ENCODE assay signal across 15 cellular contexts in genomic region chr5:10457682-10458574, GRCh38. TPM values are rescaled to one million over a fixed set of nuclear protein-coding genes. Genes with fewer than 3 reads are reported as not detected.
DNase-seq lines count a peak whose midpoint lies in the region; ATAC-seq and TF ChIP-seq lines count a peak whose summit lies in the region.
"Had no signal": no experiment of that assay in that cellular context is flagged by ENCODE, and none has a peak within 500 bp of the region (broad histone marks: within the 10 kb centered on the region; RNA-seq: fewer than 3 reads in every experiment).

No MANE protein-coding gene starts in this region.

- H3K36me3 ChIP-seq in upper lobe of left lung = no peaks in the 10 kb centered on the region
- H3K36me3 ChIP-seq: pancreas, thyroid gland had no signal

- DNase-seq in activated CD8-positive, alpha-beta T cell treated with anti-CD3 and anti-CD28 coated beads, Interleukin-2, amount 10 ng/mL, durations not matched to agents 7 days and 5 days = no peak
- no peak for DNase-seq in activated CD8-positive, alpha-beta T cell treated with anti-CD3 and anti-CD28 coated beads for 36 hours
- DNase-seq in islet precursor cell (peak; percentile 80), upper lobe of left lung (no peak), AG08395 (ENCODE audit: low spot score) (no peak), C1 segment of cervical spinal cord (lab: John Stamatoyannopoulos, UW) (no peak), cerebellar nuclear complex (lab: John Stamatoyannopoulos, UW) (no peak)
- DNase-seq: activated CD4-positive, alpha-beta T cell treated with anti-CD3 and anti-CD28 coated beads, Interleukin-2, amount 50 U/mL, for 1 hour; immature natural killer cell; NCI-H1436; pancreas; SHP77 treated with DMSO at 0.1 percent for 48 hours; thyroid gland had no signal

- no peak overlapping the region for H3K4me3 Mint-ChIP-seq in activated CD8-positive, alpha-beta T cell treated with anti-CD3 and anti-CD28 coated beads, Interleukin-2, amount 10 ng/mL, durations not matched to agents 7 days and 5 days
- no peak overlapping the region for H3K4me3 Mint-ChIP-seq in activated CD8-positive, alpha-beta T cell treated with anti-CD3 and anti-CD28 coated beads for 36 hours
- H3K4me3 Mint-ChIP-seq: activated naive CD4-positive, alpha-beta T cell treated with anti-CD3 and anti-CD28 coated beads, Interleukin-2, amount 50 U/mL, for 24 hours; immature natural killer cell had no signal

- TF ChIP-seq CTCF in activated CD8-positive, alpha-beta T cell treated with anti-CD3 and anti-CD28 coated beads for 36 hours (IDR thresholded peaks at IDR 0.05) = no peak
- TF ChIP-seq CTCF in VCaP (conservative IDR thresholded peaks at IDR 0.05) (peak; percentile 50), upper lobe of left lung (IDR thresholded peaks at IDR 0.05) (no peak)

- peaks cover 24 to 42% (median 34%) of the 10 kb centered on the region in 4 donors for H3K4me1 ChIP-seq in upper lobe of left lung
- H3K4me1 ChIP-seq: pancreas had no signal

- no peaks in the 10 kb centered on the region for H3K9me3 Mint-ChIP-seq in activated CD8-positive, alpha-beta T cell treated with anti-CD3 and anti-CD28 coated beads, Interleukin-2, amount 10 ng/mL, durations not matched to agents 7 days and 5 days (ENCODE audit: insufficient read depth)
- H3K9me3 Mint-ChIP-seq in activated CD8-positive, alpha-beta T cell treated with anti-CD3 and anti-CD28 coated beads for 36 hours = no peaks in the 10 kb centered on the region
- H3K9me3 Mint-ChIP-seq: activated naive CD4-positive, alpha-beta T cell treated with anti-CD3 and anti-CD28 coated beads, Interleukin-2, amount 50 U/mL, for 24 hours; immature natural killer cell had no signal

- WGBS in upper lobe of left lung, 2 donors = 65 to 67% methylated on average over 18 to 22 of the region's 23 CpGs

- H3K27me3 ChIP-seq in upper lobe of left lung = no peaks in the 10 kb centered on the region
- H3K27me3 ChIP-seq: pancreas, thyroid gland had no signal

- no peaks in the 10 kb centered on the region for H3K27me3 Mint-ChIP-seq in activated CD8-positive, alpha-beta T cell treated with anti-CD3 and anti-CD28 coated beads, Interleukin-2, amount 10 ng/mL, durations not matched to agents 7 days and 5 days (ENCODE audit: low read depth)
- H3K27me3 Mint-ChIP-seq in activated CD8-positive, alpha-beta T cell treated with anti-CD3 and anti-CD28 coated beads for 36 hours = no peaks in the 10 kb centered on the region
- H3K27me3 Mint-ChIP-seq: activated naive CD4-positive, alpha-beta T cell treated with anti-CD3 and anti-CD28 coated beads, Interleukin-2, amount 50 U/mL, for 24 hours had no signal

- H3K27ac Mint-ChIP-seq in activated CD8-positive, alpha-beta T cell treated with anti-CD3 and anti-CD28 coated beads, Interleukin-2, amount 10 ng/mL, durations not matched to agents 7 days and 5 days = peak overlapping the region; percentile 43
- H3K27ac Mint-ChIP-seq in activated CD8-positive, alpha-beta T cell treated with anti-CD3 and anti-CD28 coated beads for 36 hours = no peak overlapping the region
- H3K27ac Mint-ChIP-seq: activated naive CD4-positive, alpha-beta T cell treated with anti-CD3 and anti-CD28 coated beads, Interleukin-2, amount 50 U/mL, for 24 hours had no signal

- peak overlapping the region; percentile 75 for H3K27ac ChIP-seq in VCaP
- H3K27ac ChIP-seq in upper lobe of left lung = peak overlapping the region in 2 of 4 donors; percentile 24 to 64
- H3K27ac ChIP-seq: pancreas, thyroid gland had no signal

- H3K4me3 ChIP-seq in upper lobe of left lung = no peak overlapping the region
- H3K4me3 ChIP-seq: pancreas, thyroid gland had no signal

- peaks cover 7% of the 10 kb centered on the region for H3K4me1 Mint-ChIP-seq in activated CD8-positive, alpha-beta T cell treated with anti-CD3 and anti-CD28 coated beads, Interleukin-2, amount 10 ng/mL, durations not matched to agents 7 days and 5 days (ENCODE audit: low read depth)
- no peaks in the 10 kb centered on the region for H3K4me1 Mint-ChIP-seq in activated CD8-positive, alpha-beta T cell treated with anti-CD3 and anti-CD28 coated beads for 36 hours (ENCODE audit: low read depth)
- H3K4me1 Mint-ChIP-seq: immature natural killer cell had no signal

- POLR2A ChIA-PET in activated CD8-positive, alpha-beta T cell treated with anti-CD3 and anti-CD28 coated beads, Interleukin-2, amount 10 ng/mL, durations not matched to agents 7 days and 5 days (lab: Charles Lee) = interaction anchor here (0.6 kb wide), 1 partner anchor 205 kb away, joined by 3 read pairs; no protein-coding TSS in a partner anchor
- POLR2A ChIA-PET in activated CD8-positive, alpha-beta T cell treated with anti-CD3 and anti-CD28 coated beads for 36 hours (lab: Charles Lee) = no interaction called here

- TF ChIP-seq EP300 in upper lobe of left lung (IDR thresholded peaks at IDR 0.05) = no peak

- intact Hi-C loops in activated CD8-positive, alpha-beta T cell treated with anti-CD3 and anti-CD28 coated beads for 36 hours (cut with micrococcal nuclease) = loop anchor here (10.0 kb wide), 1 partner anchor 1037 kb away; no protein-coding TSS in a partner anchor

- H3K36me3 Mint-ChIP-seq in activated CD8-positive, alpha-beta T cell treated with anti-CD3 and anti-CD28 coated beads, Interleukin-2, amount 10 ng/mL, durations not matched to agents 7 days and 5 days (ENCODE audit: low read depth) = no peaks in the 10 kb centered on the region
- no peaks in the 10 kb centered on the region for H3K36me3 Mint-ChIP-seq in activated CD8-positive, alpha-beta T cell treated with anti-CD3 and anti-CD28 coated beads for 36 hours (ENCODE audit: low read depth)
- H3K36me3 Mint-ChIP-seq: activated naive CD4-positive, alpha-beta T cell treated with anti-CD3 and anti-CD28 coated beads, Interleukin-2, amount 50 U/mL, for 24 hours had no signal

- CTCF ChIA-PET in activated CD8-positive, alpha-beta T cell treated with anti-CD3 and anti-CD28 coated beads, Interleukin-2, amount 10 ng/mL, durations not matched to agents 7 days and 5 days (lab: Charles Lee) = no interaction called here
- CTCF ChIA-PET in activated CD8-positive, alpha-beta T cell treated with anti-CD3 and anti-CD28 coated beads for 36 hours (lab: Charles Lee) = interaction anchor here (1.5 kb wide), 1 partner anchor 169 kb away, joined by 4 read pairs; no protein-coding TSS in a partner anchor

- no peaks in the 10 kb centered on the region for H3K9me3 ChIP-seq in upper lobe of left lung
- H3K9me3 ChIP-seq: pancreas, thyroid gland had no signal

- ATAC-seq in activated CD8-positive, alpha-beta T cell treated with anti-CD3 and anti-CD28 coated beads, Interleukin-2, amount 10 ng/mL, durations not matched to agents 7 days and 5 days = no peak
- no peak for ATAC-seq in activated CD8-positive, alpha-beta T cell treated with anti-CD3 and anti-CD28 coated beads for 36 hours
- ATAC-seq in upper lobe of left lung (ENCODE audit: low FRiP score in 2 of 2) = peak; percentile 2 to 30

- no peak for TF ChIP-seq POLR2A in upper lobe of left lung (IDR thresholded peaks at IDR 0.05)

RNA-seq across cellular contexts. Expression of gene ROPN1L, which starts 16.2 kb away (rescaled TPM):
- 1 to 10 TPM; 1.4 to 2.2 TPM for total RNA-seq in activated CD8-positive, alpha-beta T cell treated with anti-CD3 and anti-CD28 coated beads, Interleukin-2, amount 10 ng/mL, durations not matched to agents 7 days and 5 days
- total RNA-seq in activated CD8-positive, alpha-beta T cell treated with anti-CD3 and anti-CD28 coated beads for 36 hours = not detected
- 10 to 100 TPM in 4 of 6 donors, 1 to 10 TPM in 1, under 1 TPM in 1; 0.89 to 70.3 (median 13.6) TPM for total RNA-seq in upper lobe of left lung

Comparison
In these comparisons a context has a peak if more than half of its experiments do, and no peak if none do; other contexts are left out.
1. ATAC-seq: peak in upper lobe of left lung (2 of 2); none in activated CD8-positive, alpha-beta T cell treated with anti-CD3 and anti-CD28 coated beads, Interleukin-2, amount 10 ng/mL, durations not matched to agents 7 days and 5 days (single experiment) and activated CD8-positive, alpha-beta T cell treated with anti-CD3 and anti-CD28 coated beads for 36 hours (single experiment).